9 cellular contexts compared by ENCODE assay signal in the genomic region with DNA sequence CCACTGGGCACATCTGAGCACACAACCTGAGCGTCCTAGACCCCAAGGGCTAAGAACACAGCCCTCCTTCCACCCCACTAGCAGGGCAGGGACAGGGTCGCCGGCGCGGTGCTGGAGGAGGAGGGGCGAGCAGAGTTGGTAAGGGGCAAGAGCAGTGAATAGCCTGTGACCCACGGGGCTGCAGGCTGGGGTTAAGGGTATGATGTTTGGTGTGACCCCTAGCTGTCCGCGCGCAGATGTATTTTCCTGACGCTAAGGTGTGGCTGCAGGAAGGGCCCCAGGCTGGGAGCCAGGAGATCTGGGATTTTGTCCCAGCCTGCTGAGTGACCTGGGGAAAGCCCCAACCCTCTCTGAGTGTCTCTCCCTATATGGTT. TPM values are rescaled to one million over a fixed set of nuclear protein-coding genes. Genes with fewer than 3 reads are reported as not detected.
DNase-seq lines count a peak whose midpoint lies in the region; ATAC-seq and TF ChIP-seq lines count a peak whose summit lies in the region.
"Had no signal": no experiment of that assay in that cellular context is flagged by ENCODE, and none has a peak within 500 bp of the region (broad histone marks: within the 10 kb centered on the region; RNA-seq: fewer than 3 reads in every experiment).

No MANE protein-coding gene starts in this region.

- H3K9me3 ChIP-seq in upper lobe of right lung: no peaks in the 10 kb centered on the region

- DNase-seq in natural killer cell (no peak), immature natural killer cell (no peak), upper lobe of right lung (no peak), LoVo (ENCODE audit: low spot score) (no peak), NCI-H2196 (lab: John Stamatoyannopoulos, UW; ENCODE audit: unreplicated experiment) (no peak), cortex of kidney (lab: John Stamatoyannopoulos, UW) (no peak)
- no peak for DNase-seq in natural killer cell treated with Interleukin-12 subunit alpha and Interleukin-12 subunit beta and Interleukin-15 and Interleukin-18, amount 100 ng/mL, for 72 hours (ENCODE audit: low spot score)
- no peak for DNase-seq in activated CD8-positive, alpha-beta T cell treated with anti-CD3 and anti-CD28 coated beads, Interleukin-2, amount 10 ng/mL, durations not matched to agents 7 days and 5 days

- H3K4me3 Mint-ChIP-seq in natural killer cell: peak overlapping the region; percentile 93
- H3K4me3 Mint-ChIP-seq in natural killer cell treated with Interleukin-12 subunit alpha and Interleukin-12 subunit beta and Interleukin-15 and Interleukin-18, amount 100 ng/mL, for 72 hours: no peak overlapping the region
- H3K4me3 Mint-ChIP-seq in activated CD8-positive, alpha-beta T cell treated with anti-CD3 and anti-CD28 coated beads, Interleukin-2, amount 10 ng/mL, durations not matched to agents 7 days and 5 days: peak overlapping the region; percentile 90
- peak overlapping the region; percentile 90 to 94 (median 93) for H3K4me3 Mint-ChIP-seq in immature natural killer cell

- TF ChIP-seq CTCF in natural killer cell (IDR thresholded peaks at IDR 0.05) (no peak), upper lobe of right lung (IDR thresholded peaks at IDR 0.05) (no peak)

- H3K9me3 Mint-ChIP-seq in natural killer cell (no peaks in the 10 kb centered on the region), immature natural killer cell (no peaks in the 10 kb centered on the region)
- H3K9me3 Mint-ChIP-seq in natural killer cell treated with Interleukin-12 subunit alpha and Interleukin-12 subunit beta and Interleukin-15 and Interleukin-18, amount 100 ng/mL, for 72 hours: no peaks in the 10 kb centered on the region
- H3K9me3 Mint-ChIP-seq in activated CD8-positive, alpha-beta T cell treated with anti-CD3 and anti-CD28 coated beads, Interleukin-2, amount 10 ng/mL, durations not matched to agents 7 days and 5 days (ENCODE audit: insufficient read depth): no peaks in the 10 kb centered on the region

- CTCF ChIA-PET in activated CD8-positive, alpha-beta T cell treated with anti-CD3 and anti-CD28 coated beads, Interleukin-2, amount 10 ng/mL, durations not matched to agents 7 days and 5 days (lab: Charles Lee): interaction anchor here (1.2 to 4.5 kb wide), 8 partner anchors 8 to 486 kb away, joined by 3 to 39 read pairs (median 14); no protein-coding TSS in a partner anchor

- no peaks in the 10 kb centered on the region for H3K27me3 ChIP-seq in upper lobe of right lung

- intact Hi-C loops in natural killer cell (cut with micrococcal nuclease) (loop anchor here (10.0 kb wide), 3 partner anchors 356 to 566 kb away; a partner anchor contains a TSS), upper lobe of right lung (cut with DNase I) (loop anchor here (5.0 kb wide), 1 partner anchor 158 kb away; no protein-coding TSS in a partner anchor)

- peak overlapping the region; percentile 96 for H3K27ac ChIP-seq in upper lobe of right lung

- no peak overlapping the region for H3K4me3 ChIP-seq in upper lobe of right lung

- H3K27ac Mint-ChIP-seq in natural killer cell (no peak overlapping the region), immature natural killer cell (no peak overlapping the region)
- no peak overlapping the region for H3K27ac Mint-ChIP-seq in natural killer cell treated with Interleukin-12 subunit alpha and Interleukin-12 subunit beta and Interleukin-15 and Interleukin-18, amount 100 ng/mL, for 72 hours
- H3K27ac Mint-ChIP-seq in activated CD8-positive, alpha-beta T cell treated with anti-CD3 and anti-CD28 coated beads, Interleukin-2, amount 10 ng/mL, durations not matched to agents 7 days and 5 days: peak overlapping the region; percentile 85

- POLR2A ChIA-PET in activated CD8-positive, alpha-beta T cell treated with anti-CD3 and anti-CD28 coated beads, Interleukin-2, amount 10 ng/mL, durations not matched to agents 7 days and 5 days (lab: Charles Lee): interaction anchor here (0.6 to 2.8 kb wide), 8 partner anchors 53 to 425 kb away, joined by 3 to 15 read pairs (median 10); a partner anchor contains a TSS

- H3K27me3 Mint-ChIP-seq in natural killer cell (ENCODE audit: low read depth in 2 of 2) (no peaks in the 10 kb centered on the region), immature natural killer cell (ENCODE audit: low read depth in 3 of 3) (peaks cover 7 to 10% (median 7%) of the 10 kb centered on the region in 3 donors)
- H3K27me3 Mint-ChIP-seq in natural killer cell treated with Interleukin-12 subunit alpha and Interleukin-12 subunit beta and Interleukin-15 and Interleukin-18, amount 100 ng/mL, for 72 hours: no peaks in the 10 kb centered on the region
- no peaks in the 10 kb centered on the region for H3K27me3 Mint-ChIP-seq in activated CD8-positive, alpha-beta T cell treated with anti-CD3 and anti-CD28 coated beads, Interleukin-2, amount 10 ng/mL, durations not matched to agents 7 days and 5 days (ENCODE audit: low read depth)

- H3K36me3 ChIP-seq in upper lobe of right lung: no peaks in the 10 kb centered on the region

- no peak for ATAC-seq in natural killer cell
- no peak for ATAC-seq in natural killer cell treated with Interleukin-12 subunit alpha and Interleukin-12 subunit beta and Interleukin-15 and Interleukin-18, amount 100 ng/mL, for 72 hours
- no peak for ATAC-seq in activated CD8-positive, alpha-beta T cell treated with anti-CD3 and anti-CD28 coated beads, Interleukin-2, amount 10 ng/mL, durations not matched to agents 7 days and 5 days
- no peak for ATAC-seq in upper lobe of right lung
- ATAC-seq: Panc1 had no signal

- H3K4me1 ChIP-seq in upper lobe of right lung: peaks cover 31% of the 10 kb centered on the region

- no peaks in the 10 kb centered on the region for H3K36me3 Mint-ChIP-seq in natural killer cell
- no peaks in the 10 kb centered on the region for H3K36me3 Mint-ChIP-seq in natural killer cell treated with Interleukin-12 subunit alpha and Interleukin-12 subunit beta and Interleukin-15 and Interleukin-18, amount 100 ng/mL, for 72 hours
- peaks cover 16% of the 10 kb centered on the region for H3K36me3 Mint-ChIP-seq in activated CD8-positive, alpha-beta T cell treated with anti-CD3 and anti-CD28 coated beads, Interleukin-2, amount 10 ng/mL, durations not matched to agents 7 days and 5 days (ENCODE audit: low read depth)
- H3K36me3 Mint-ChIP-seq in immature natural killer cell: no peaks in the 10 kb centered on the region

- H3K4me1 Mint-ChIP-seq in natural killer cell: peaks cover 46 to 67% of the 10 kb centered on the region in 2 donors
- H3K4me1 Mint-ChIP-seq in natural killer cell treated with Interleukin-12 subunit alpha and Interleukin-12 subunit beta and Interleukin-15 and Interleukin-18, amount 100 ng/mL, for 72 hours (ENCODE audit: low read depth in 2 of 2): peaks cover 41 to 47% of the 10 kb centered on the region in 2 donors
- H3K4me1 Mint-ChIP-seq in activated CD8-positive, alpha-beta T cell treated with anti-CD3 and anti-CD28 coated beads, Interleukin-2, amount 10 ng/mL, durations not matched to agents 7 days and 5 days (ENCODE audit: low read depth): peaks cover 59% of the 10 kb centered on the region
- H3K4me1 Mint-ChIP-seq in immature natural killer cell: peaks cover 57 to 61% of the 10 kb centered on the region in 2 donors

RNA-seq across cellular contexts. Expression of a gene that starts 1.3 kb away (rescaled TPM):
- 10 to 100 TPM; 63.5 to 89.2 (median 70.1) TPM for total RNA-seq in natural killer cell
- 10 to 100 TPM; 26.8 to 30.3 TPM for total RNA-seq in natural killer cell treated with Interleukin-12 subunit alpha and Interleukin-12 subunit beta and Interleukin-15 and Interleukin-18, amount 100 ng/mL, for 72 hours
- total RNA-seq in activated CD8-positive, alpha-beta T cell treated with anti-CD3 and anti-CD28 coated beads, Interleukin-2, amount 10 ng/mL, durations not matched to agents 7 days and 5 days: 10 to 100 TPM; 57.2 to 59.4 TPM
- 10 to 100 TPM in 1 of 3 donors, 1 to 10 TPM in 2; 3.8 to 14.0 (median 4.7) TPM for polyA plus RNA-seq in immature natural killer cell
- total RNA-seq in upper lobe of right lung: 33.3 TPM

RNA-seq across cellular contexts. Expression of a gene that starts 57.8 kb away (rescaled TPM):
- total RNA-seq in natural killer cell (not detected), upper lobe of right lung (not detected)
- total RNA-seq in natural killer cell treated with Interleukin-12 subunit alpha and Interleukin-12 subunit beta and Interleukin-15 and Interleukin-18, amount 100 ng/mL, for 72 hours: under 1 TPM in 1 of 2 donors, not detected in 1; 0.21 TPM
- total RNA-seq in activated CD8-positive, alpha-beta T cell treated with anti-CD3 and anti-CD28 coated beads, Interleukin-2, amount 10 ng/mL, durations not matched to agents 7 days and 5 days: not detected
- polyA plus RNA-seq in immature natural killer cell: not detected
